In genomic region chrX:131845771-131846170, GRCh38 we compare ENCODE assay signal across 26 cellular contexts.
"Had no signal": no experiment of that assay in that cellular context is flagged by ENCODE, and none has a peak within 500 bp of the region (broad histone marks: within the 10 kb centered on the region; RNA-seq: fewer than 3 reads in every experiment).

No MANE protein-coding gene starts in this region.

- H3K4me1 ChIP-seq: ascending aorta had no signal

- H3K36me3 ChIP-seq: ascending aorta, brain microvascular endothelial cell, WERI-Rb-1 had no signal

- FAIRE-seq: bronchial epithelial cell, frontal cortex had no signal

- H3K27me3 ChIP-seq: ascending aorta, brain microvascular endothelial cell had no signal

- DNase-seq: activated B cell treated with CpG ODN at 0.5 μM for 24 hours; activated CD4-positive, alpha-beta memory T cell treated with anti-CD3 and anti-CD28 coated beads for 36 hours; activated CD4-positive, alpha-beta T cell treated with anti-CD3 and anti-CD28 coated beads, Interleukin-2, amount 10 ng/mL, durations not matched to agents 24 days and 14 days; activated CD8-positive, alpha-beta memory T cell treated with anti-CD3 and anti-CD28 coated beads, Interleukin-2, amount 10 ng/mL, durations not matched to agents 7 days and 5 days; activated CD8-positive, alpha-beta memory T cell treated with anti-CD3 and anti-CD28 coated beads, Interleukin-2, amount 50 U/mL, for 4 hours; activated CD8-positive, alpha-beta T cell treated with anti-CD3 and anti-CD28 coated beads, Interleukin-2, amount 10 ng/mL, durations not matched to agents 7 days and 5 days; activated effector memory CD4-positive, alpha-beta T cell treated with anti-CD3 and anti-CD28 coated beads, Interleukin-2, amount 50 U/mL, for 16 hours; activated naive CD4-positive, alpha-beta T cell treated with anti-CD3 and anti-CD28 coated beads for 36 hours; activated naive CD8-positive, alpha-beta T cell treated with anti-CD3 and anti-CD28 coated beads, Interleukin-2, amount 10 ng/mL, durations not matched to agents 7 days and 5 days; activated T-cell treated with anti-CD3 and anti-CD28 coated beads, Interleukin-2, amount 50 U/mL, for 1 hour; activated T-cell treated with anti-CD3 and anti-CD28 coated beads, Interleukin-2, amount 50 U/mL, for 48 hours; brain microvascular endothelial cell; dorsolateral prefrontal cortex; effector memory CD4-positive, alpha-beta T cell; endodermal cell; foreskin fibroblast; T-helper 1 cell; T-helper 17 cell; T1000; WERI-Rb-1 had no signal

- ATAC-seq: activated CD4-positive, CD25-positive, alpha-beta regulatory T cell treated with anti-CD3 and anti-CD28 coated beads, Interleukin-2, amount 50 U/mL, for 24 hours; activated CD8-positive, alpha-beta memory T cell treated with anti-CD3 and anti-CD28 coated beads, Interleukin-2, amount 10 ng/mL, durations not matched to agents 7 days and 5 days; activated CD8-positive, alpha-beta T cell treated with anti-CD3 and anti-CD28 coated beads, Interleukin-2, amount 10 ng/mL, durations not matched to agents 7 days and 5 days; esophagus mucosa; T-helper 17 cell had no signal

- H3K4me3 ChIP-seq: ascending aorta, coronary artery, dorsolateral prefrontal cortex had no signal

- H3K9me3 ChIP-seq: ascending aorta had no signal

- H3K27ac ChIP-seq: ascending aorta, brain microvascular endothelial cell, coronary artery, dorsolateral prefrontal cortex, WERI-Rb-1 had no signal
